8 cellular contexts compared by ENCODE assay signal in genomic region chr10:49486738-49487137, GRCh38.
"Had no signal": no experiment of that assay in that cellular context is flagged by ENCODE, and none has a peak within 500 bp of the region (broad histone marks: within the 10 kb centered on the region; RNA-seq: fewer than 3 reads in every experiment).

No MANE protein-coding gene starts in this region.

- DNase-seq: H9, HCEC 1CT, KBM-7 had no signal

- FAIRE-seq: H1, H54 had no signal

- H3K4me2 ChIP-seq: GM23338 had no signal

- H3K27me3 Mint-ChIP-seq: IgD-negative memory B cell had no signal

- H3K9me3 Mint-ChIP-seq: GM23338, H9, IgD-negative memory B cell had no signal

- H3K27ac ChIP-seq: HL-60 had no signal

- H3K27ac Mint-ChIP-seq: GM23338, H9, IgD-negative memory B cell had no signal

- ATAC-seq: GM23338 had no signal

- H3K4me3 Mint-ChIP-seq: GM23338, H9, IgD-negative memory B cell had no signal

- H3K4me3 ChIP-seq: GM23338 had no signal

- H2AFZ ChIP-seq: GM23338 had no signal

- H3K4me1 Mint-ChIP-seq: GM23338, H9 had no signal
